14 cellular contexts compared by ENCODE assay signal in genomic region chr3:191192270-191192669, GRCh38. TPM values are rescaled to one million over a fixed set of nuclear protein-coding genes. Genes with fewer than 3 reads are reported as not detected.
"Had no signal": no experiment of that assay in that cellular context is flagged by ENCODE, and none has a peak within 500 bp of the region (broad histone marks: within the 10 kb centered on the region; RNA-seq: fewer than 3 reads in every experiment).

No MANE protein-coding gene starts in this region.

RNA-seq across cellular contexts. Expression of gene OSTN, which starts 6.8 kb away (rescaled TPM):
- total RNA-seq: colonic mucosa, dermis microvascular lymphatic vessel endothelial cell, endodermal cell, esophagus mucosa, esophagus squamous epithelium, glomerular endothelial cell, left lung, left ventricle myocardium superior, lower leg skin, lower lobe of right lung, lung microvascular endothelial cell, mesenteric fat pad, mucosa of descending colon had no signal
- polyA plus RNA-seq: keratinocyte had no signal
